ENCODE assay signal across 15 cellular contexts in the genomic region with DNA sequence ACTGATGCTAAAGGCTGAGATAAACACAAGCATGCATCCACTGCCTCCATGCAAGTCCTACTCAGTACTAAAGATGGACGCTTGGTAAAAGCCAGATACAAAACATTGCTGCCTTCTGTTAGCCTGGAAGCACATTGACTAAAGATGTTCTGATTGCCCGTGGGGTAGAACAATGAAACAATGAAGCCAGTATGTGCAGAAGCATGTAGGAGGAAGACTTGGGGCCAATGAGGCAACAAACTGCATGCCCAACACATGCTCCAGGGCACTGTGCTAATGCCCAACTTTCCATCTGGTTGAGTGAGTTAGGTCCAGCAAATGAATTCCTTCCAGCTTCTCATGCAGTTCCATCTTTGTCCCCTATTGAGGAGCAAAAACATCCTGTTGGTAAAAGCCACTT.
DNase-seq lines count a peak whose midpoint lies in the region; ATAC-seq and TF ChIP-seq lines count a peak whose summit lies in the region.
"Had no signal": no experiment of that assay in that cellular context is flagged by ENCODE, and none has a peak within 500 bp of the region (broad histone marks: within the 10 kb centered on the region; RNA-seq: fewer than 3 reads in every experiment).

No MANE protein-coding gene starts in this region.

- intact Hi-C loops in mammary epithelial cell (cut with micrococcal nuclease) (loop anchor here (5.0 to 10.0 kb wide), 6 partner anchors 218 to 1885 kb away; partner anchors contain the start of genes GATA3 and SFMBT2), MCF 10A (cut with micrococcal nuclease) (loop anchor here (2.0 kb wide), 1 partner anchor 427 kb away; no protein-coding TSS in a partner anchor)

- POLR2A ChIA-PET in MCF 10A (lab: Yijun Ruan, JAX): no interaction called here

- BruUV-seq in mammary epithelial cell (replicated peaks; lab: Mats Ljungman, UMichigan) (no TSS peak), MCF 10A (replicated peaks; lab: Mats Ljungman, UMichigan) (no TSS peak)

- no peak overlapping the region for H3K9ac ChIP-seq in mammary epithelial cell (ENCODE audit: insufficient read depth, low read length)
- H3K9ac ChIP-seq: BLaER1, GM23248 had no signal

- H3K27me3 Mint-ChIP-seq in MCF 10A (ENCODE audit: insufficient read depth, unreplicated experiment): no peaks in the 10 kb centered on the region

- no peaks in the 10 kb centered on the region for H3K4me1 ChIP-seq in mammary epithelial cell (ENCODE audit: insufficient read depth, low read length)
- H3K4me1 ChIP-seq: BLaER1 had no signal

- DNase-seq in mammary epithelial cell (peak; percentile 5), MCF 10A (ENCODE audit: unreplicated experiment) (no peak), foreskin melanocyte (peak; percentile 82), pons (ENCODE audit: low spot score) (peak; percentile 62), NCI-H510A (lab: John Stamatoyannopoulos, UW) (no peak)
- no peak for DNase-seq in stimulated activated effector memory CD8-positive, alpha-beta T cell treated with anti-CD3 and anti-CD28 coated beads, Interleukin-12 subunit alpha, Interleukin-12 subunit beta, amount 100 ng/mL, for 72 hours (ENCODE audit: low spot score in 2 of 2)
- no peak for DNase-seq in activated CD4-positive, alpha-beta T cell treated with anti-CD3 and anti-CD28 coated beads, Interleukin-2, amount 50 U/mL, for 4 hours
- DNase-seq: Calu3; CD8-positive, alpha-beta memory T cell; DMS79; GM23248; H7 had no signal

- H2AFZ ChIP-seq in mammary epithelial cell (ENCODE audit: low read depth, low read length): no peak overlapping the region
- H2AFZ ChIP-seq: GM23248 had no signal

- no peaks in the 10 kb centered on the region for H3K79me2 ChIP-seq in mammary epithelial cell (ENCODE audit: insufficient read depth, low read length)

- dilution Hi-C loops in mammary epithelial cell (cut with HindIII; ENCODE audit: low sequenced_read_pairs): no loop called here

- CTCF ChIA-PET in mammary epithelial cell (lab: Charles Lee; ENCODE audit: low non-redundant PET) (no interaction called here), MCF 10A (lab: Yijun Ruan, JAX) (interaction anchor here (0.8 to 0.9 kb wide), 2 partner anchors 1266 to 1614 kb away, joined by 3 read pairs; no protein-coding TSS in a partner anchor)

- H3K27me3 ChIP-seq in mammary epithelial cell (ENCODE audit: insufficient read depth, low read length): no peaks in the 10 kb centered on the region
- H3K27me3 ChIP-seq: BLaER1 had no signal

- H3K27ac ChIP-seq in mammary epithelial cell (ENCODE audit: insufficient read depth, low read depth, low read length): no peak overlapping the region
- H3K27ac ChIP-seq: 22Rv1, BLaER1, GM23248 had no signal

- H3K4me3 Mint-ChIP-seq in MCF 10A (ENCODE audit: unreplicated experiment): no peak overlapping the region
- no peak overlapping the region for H3K4me3 Mint-ChIP-seq in stimulated activated effector memory CD8-positive, alpha-beta T cell treated with anti-CD3 and anti-CD28 coated beads, Interleukin-12 subunit alpha, Interleukin-12 subunit beta, amount 100 ng/mL, for 72 hours
- H3K4me3 Mint-ChIP-seq: CD8-positive, alpha-beta memory T cell had no signal

- H3K4me3 ChIP-seq in mammary epithelial cell (replicated peaks in 1 of 3; ENCODE audit: insufficient read depth in 1 of 3, low read depth in 2 of 3, low read length in 3 of 3): no peak overlapping the region
- H3K4me3 ChIP-seq: BLaER1, GM12878, GM23248 had no signal

- H3K36me3 ChIP-seq in mammary epithelial cell (ENCODE audit: insufficient read depth, low read length): no peaks in the 10 kb centered on the region
- H3K36me3 ChIP-seq: BLaER1 had no signal

- in situ Hi-C loops in mammary epithelial cell (cut with MboI; ENCODE audit: low sequenced_read_pairs in 2 of 2): loop anchor here (5.0 to 25.0 kb wide), 3 partner anchors 1438 to 1778 kb away; no protein-coding TSS in a partner anchor

- no peaks in the 10 kb centered on the region for H4K20me1 ChIP-seq in mammary epithelial cell (ENCODE audit: insufficient read depth, low read length)
- H4K20me1 ChIP-seq: BLaER1 had no signal

- no peaks in the 10 kb centered on the region for H3K9me3 ChIP-seq in mammary epithelial cell (replicated peaks; ENCODE audit: insufficient read depth, low read length)
- H3K9me3 ChIP-seq: BLaER1 had no signal

- WGBS in mammary epithelial cell (ENCODE audit: low coverage, missing lambda C conversion rate): 15% methylated on average over 2 of the region's 2 CpGs

- no peak overlapping the region for H3K27ac Mint-ChIP-seq in MCF 10A (ENCODE audit: low read depth, unreplicated experiment)
- H3K27ac Mint-ChIP-seq in stimulated activated effector memory CD8-positive, alpha-beta T cell treated with anti-CD3 and anti-CD28 coated beads, Interleukin-12 subunit alpha, Interleukin-12 subunit beta, amount 100 ng/mL, for 72 hours: no peak overlapping the region

- TF ChIP-seq CTCF in mammary epithelial cell (conservative IDR thresholded peaks at IDR 0.05 in 1 of 2, IDR thresholded peaks at IDR 0.05 in 1 of 2; ENCODE audit: extremely low read depth in 1 of 2, insufficient read depth in 1 of 2, low read depth in 1 of 2, low read length in 2 of 2) (no peak), MCF 10A (IDR thresholded peaks at IDR 0.05; ENCODE audit: unreplicated experiment) (no peak)

- no peaks in the 10 kb centered on the region for H3K4me1 Mint-ChIP-seq in MCF 10A (ENCODE audit: insufficient read depth, unreplicated experiment)
- peaks cover 7% of the 10 kb centered on the region for H3K4me1 Mint-ChIP-seq in stimulated activated effector memory CD8-positive, alpha-beta T cell treated with anti-CD3 and anti-CD28 coated beads, Interleukin-12 subunit alpha, Interleukin-12 subunit beta, amount 100 ng/mL, for 72 hours

- no peak overlapping the region for H3K4me2 ChIP-seq in mammary epithelial cell (ENCODE audit: insufficient read depth, low read depth, low read length)
- H3K4me2 ChIP-seq: BLaER1 had no signal

- H3K36me3 Mint-ChIP-seq in MCF 10A (ENCODE audit: insufficient read depth, unreplicated experiment): no peaks in the 10 kb centered on the region
- no peaks in the 10 kb centered on the region for H3K36me3 Mint-ChIP-seq in stimulated activated effector memory CD8-positive, alpha-beta T cell treated with anti-CD3 and anti-CD28 coated beads, Interleukin-12 subunit alpha, Interleukin-12 subunit beta, amount 100 ng/mL, for 72 hours
- H3K36me3 Mint-ChIP-seq: CD8-positive, alpha-beta memory T cell had no signal

- no peak for ATAC-seq in stimulated activated effector memory CD8-positive, alpha-beta T cell treated with anti-CD3 and anti-CD28 coated beads, Interleukin-12 subunit alpha, Interleukin-12 subunit beta, amount 100 ng/mL, for 72 hours
- ATAC-seq: GM12878 had no signal

- no peaks in the 10 kb centered on the region for H3K9me3 Mint-ChIP-seq in MCF 10A (ENCODE audit: unreplicated experiment)
- no peaks in the 10 kb centered on the region for H3K9me3 Mint-ChIP-seq in stimulated activated effector memory CD8-positive, alpha-beta T cell treated with anti-CD3 and anti-CD28 coated beads, Interleukin-12 subunit alpha, Interleukin-12 subunit beta, amount 100 ng/mL, for 72 hours
- H3K9me3 Mint-ChIP-seq: CD8-positive, alpha-beta memory T cell had no signal

Comparison
In these comparisons a context has a peak if more than half of its experiments do, and no peak if none do; other contexts are left out.
1. DNase-seq: peak in mammary epithelial cell (single experiment), foreskin melanocyte (single experiment) and pons (single experiment); none in MCF 10A (single experiment), stimulated activated effector memory CD8-positive, alpha-beta T cell treated with anti-CD3 and anti-CD28 coated beads, Interleukin-12 subunit alpha, Interleukin-12 subunit beta, amount 100 ng/mL, for 72 hours (0 of 2), activated CD4-positive, alpha-beta T cell treated with anti-CD3 and anti-CD28 coated beads, Interleukin-2, amount 50 U/mL, for 4 hours (0 of 2) and NCI-H510A (single experiment).